ENCODE assay signal across 17 cellular contexts in genomic region chrX:39577206-39577605, GRCh38.
A peak's percentile ranks its signal among the peaks of the same experiment; 100 is the strongest.
DNase-seq lines count a peak whose midpoint lies in the region; ATAC-seq lines count a peak whose summit lies in the region.
"Had no signal": no experiment of that assay in that cellular context is flagged by ENCODE, and none has a peak within 500 bp of the region (broad histone marks: within the 10 kb centered on the region; RNA-seq: fewer than 3 reads in every experiment).

No MANE protein-coding gene starts in this region.

- peaks cover 22% of the 10 kb centered on the region for H3K4me1 Mint-ChIP-seq in T-helper 2 cell treated with Interferon-gamma antibody and Interleukin-4, amounts not matched to agents 5 μg/mL and 100 μg/mL, for 36 hours (ENCODE audit: low read depth)
- peaks cover 0 to 2% of the 10 kb centered on the region in 2 donors for H3K4me1 Mint-ChIP-seq in immature natural killer cell

- DNase-seq in left cardiac atrium (no peak), Right ventricle myocardium inferior (ENCODE audit: missing footprints) (no peak), mesenchymal stem cell (peak; percentile 39), immature natural killer cell (no peak)
- peak; percentile 4 for DNase-seq in T-helper 2 cell treated with Interferon-gamma antibody and Interleukin-4, amounts not matched to agents 5 μg/mL and 100 μg/mL, for 36 hours (ENCODE audit: low spot score)
- DNase-seq in stimulated activated CD4-positive, alpha-beta T cell treated with anti-CD3 and anti-CD28 coated beads, Interleukin-15, amount 100 ng/mL, for 24 hours: no peak
- DNase-seq: CD4-positive, alpha-beta memory T cell; KG1; mucosa of descending colon; NCI-H1048; NCI-H2029 treated with DMSO at 0.1 percent for 48 hours; SIG-M5 had no signal

- H3K4me3 ChIP-seq in mesenchymal stem cell (ENCODE audit: insufficient read depth in 1 of 2, low read depth in 1 of 2, low read length in 2 of 2): no peak overlapping the region
- H3K4me3 ChIP-seq: mucosa of descending colon, suprapubic skin had no signal

- H3K23ac ChIP-seq in mesenchymal stem cell (ENCODE audit: low read length in 2 of 2): no peak overlapping the region

- no peak overlapping the region for H2BK12ac ChIP-seq in mesenchymal stem cell (ENCODE audit: low read length in 2 of 2)

- no peaks in the 10 kb centered on the region for H3K79me1 ChIP-seq in mesenchymal stem cell (replicated peaks; ENCODE audit: low read length, poor library complexity, severe bottlenecking)

- H2BK120ac ChIP-seq in mesenchymal stem cell (ENCODE audit: low read depth, low read length): no peak overlapping the region

- H3K36me3 ChIP-seq in mesenchymal stem cell (ENCODE audit: control insufficient read depth in 1 of 2, insufficient read depth in 2 of 2, low read depth in 1 of 2, low read length in 2 of 2): no peaks in the 10 kb centered on the region
- H3K36me3 ChIP-seq: suprapubic skin had no signal

- no peak overlapping the region for H2AK5ac ChIP-seq in mesenchymal stem cell (ENCODE audit: low read length, severe bottlenecking)

- no peak overlapping the region for H3K14ac ChIP-seq in mesenchymal stem cell (ENCODE audit: low read length in 2 of 2)

- H3K4me3 Mint-ChIP-seq in T-helper 2 cell treated with Interferon-gamma antibody and Interleukin-4, amounts not matched to agents 5 μg/mL and 100 μg/mL, for 36 hours: peak overlapping the region; percentile 42
- no peak overlapping the region for H3K4me3 Mint-ChIP-seq in immature natural killer cell

- no peak overlapping the region for H2AFZ ChIP-seq in mesenchymal stem cell (ENCODE audit: low read depth, low read length)

- no peak overlapping the region for H2BK5ac ChIP-seq in mesenchymal stem cell (ENCODE audit: low read depth, low read length, poor library complexity, severe bottlenecking)

- H2BK15ac ChIP-seq in mesenchymal stem cell (ENCODE audit: low read depth, poor library complexity, severe bottlenecking): no peak overlapping the region

- no peaks in the 10 kb centered on the region for H3K9me3 Mint-ChIP-seq in T-helper 2 cell treated with Interferon-gamma antibody and Interleukin-4, amounts not matched to agents 5 μg/mL and 100 μg/mL, for 36 hours
- no peaks in the 10 kb centered on the region for H3K9me3 Mint-ChIP-seq in immature natural killer cell
- H3K9me3 Mint-ChIP-seq: activated T-helper 2 cell treated with anti-CD3 and anti-CD28 coated beads, Interferon-gamma antibody, Interleukin-2, Interleukin-4, amounts not matched to agents 10 μg/mL and 5 μg/mL and 100 μg/mL, durations not matched to agents 14 hours and 24 hours and 36 hours; CD4-positive, alpha-beta memory T cell had no signal

- peak; percentile 27 to 37 for ATAC-seq in left cardiac atrium
- ATAC-seq in Right ventricle myocardium inferior: no peak
- no peak for ATAC-seq in HG03175 (IDR thresholded peaks at IDR 0.05; ENCODE audit: unreplicated experiment)
- ATAC-seq in HG02571 (IDR thresholded peaks at IDR 0.05; ENCODE audit: unreplicated experiment): no peak
- ATAC-seq: esophagus mucosa, mucosa of descending colon had no signal

- H3K27ac Mint-ChIP-seq in T-helper 2 cell treated with Interferon-gamma antibody and Interleukin-4, amounts not matched to agents 5 μg/mL and 100 μg/mL, for 36 hours: peak overlapping the region; percentile 49
- H3K27ac Mint-ChIP-seq in immature natural killer cell: no peak overlapping the region
- H3K27ac Mint-ChIP-seq: activated T-helper 2 cell treated with anti-CD3 and anti-CD28 coated beads, Interferon-gamma antibody, Interleukin-2, Interleukin-4, amounts not matched to agents 10 μg/mL and 5 μg/mL and 100 μg/mL, durations not matched to agents 14 hours and 24 hours and 36 hours had no signal

- no peak overlapping the region for H3K9ac ChIP-seq in mesenchymal stem cell (ENCODE audit: low read length)

- H3K4me2 ChIP-seq in mesenchymal stem cell (ENCODE audit: low read length, poor library complexity, severe bottlenecking): no peak overlapping the region

- no peak overlapping the region for H3K27ac ChIP-seq in mesenchymal stem cell (ENCODE audit: low read length, poor library complexity, severe bottlenecking)
- H3K27ac ChIP-seq: suprapubic skin had no signal

- no peak overlapping the region for H3K4ac ChIP-seq in mesenchymal stem cell (ENCODE audit: low read depth in 1 of 2, low read length in 2 of 2)

- no peak overlapping the region for H3K18ac ChIP-seq in mesenchymal stem cell (ENCODE audit: low read depth in 1 of 2, low read length in 2 of 2)

- peaks cover 1% of the 10 kb centered on the region for H3K4me1 ChIP-seq in mesenchymal stem cell (ENCODE audit: control insufficient read depth, insufficient read depth, low read depth, low read length)
- H3K4me1 ChIP-seq: suprapubic skin had no signal

- intact Hi-C loops in left cardiac atrium (cut with DNase I) (no loop called here), Right ventricle myocardium inferior (cut with DNase I) (no loop called here)

- no peaks in the 10 kb centered on the region for H3K27me3 Mint-ChIP-seq in T-helper 2 cell treated with Interferon-gamma antibody and Interleukin-4, amounts not matched to agents 5 μg/mL and 100 μg/mL, for 36 hours (ENCODE audit: low read depth)
- peaks cover 0 to 16% (median 3%) of the 10 kb centered on the region in 3 donors for H3K27me3 Mint-ChIP-seq in immature natural killer cell (ENCODE audit: low read depth in 3 of 3)

- H3K9me3 ChIP-seq in mesenchymal stem cell (ENCODE audit: control insufficient read depth, low read length): no peaks in the 10 kb centered on the region
- H3K9me3 ChIP-seq: mucosa of descending colon, suprapubic skin had no signal

- H3K27me3 ChIP-seq in mesenchymal stem cell (ENCODE audit: control insufficient read depth in 1 of 2, insufficient read depth in 1 of 2, low read length in 2 of 2): peaks cover 6 to 76% of the 10 kb centered on the region in 2 experiments
- H3K27me3 ChIP-seq: suprapubic skin had no signal

- no peak overlapping the region for H4K91ac ChIP-seq in mesenchymal stem cell (ENCODE audit: low read length)

- H4K8ac ChIP-seq in mesenchymal stem cell (ENCODE audit: low read length): no peak overlapping the region

- H3K36me3 Mint-ChIP-seq in T-helper 2 cell treated with Interferon-gamma antibody and Interleukin-4, amounts not matched to agents 5 μg/mL and 100 μg/mL, for 36 hours (ENCODE audit: low read depth): no peaks in the 10 kb centered on the region
- H3K36me3 Mint-ChIP-seq in immature natural killer cell: no peaks in the 10 kb centered on the region
- H3K36me3 Mint-ChIP-seq: CD4-positive, alpha-beta memory T cell had no signal

- WGBS in mesenchymal stem cell: 8% methylated on average over 7 of the region's 7 CpGs

Comparison
In these comparisons a context has a peak if more than half of its experiments do, and no peak if none do; other contexts are left out.
1. ATAC-seq: peak in left cardiac atrium (2 of 2); none in Right ventricle myocardium inferior (single experiment), HG03175 (single experiment) and HG02571 (single experiment).
2. DNase-seq: peak in T-helper 2 cell treated with Interferon-gamma antibody and Interleukin-4, amounts not matched to agents 5 μg/mL and 100 μg/mL, for 36 hours (single experiment) and mesenchymal stem cell (single experiment); none in left cardiac atrium (single experiment), Right ventricle myocardium inferior (single experiment), stimulated activated CD4-positive, alpha-beta T cell treated with anti-CD3 and anti-CD28 coated beads, Interleukin-15, amount 100 ng/mL, for 24 hours (single experiment) and immature natural killer cell (0 of 3).